24 cellular contexts compared by ENCODE assay signal in genomic region chr11:114605370-114605769, GRCh38. TPM values are rescaled to one million over a fixed set of nuclear protein-coding genes. Genes with fewer than 3 reads are reported as not detected.
"Had no signal": no experiment of that assay in that cellular context is flagged by ENCODE, and none has a peak within 500 bp of the region (broad histone marks: within the 10 kb centered on the region; RNA-seq: fewer than 3 reads in every experiment).

No MANE protein-coding gene starts in this region.

- H3K9me3 ChIP-seq: MG63, SJSA1 had no signal

- H3K4me3 ChIP-seq: MG63, SJSA1, SK-N-MC had no signal

- H3K27ac ChIP-seq: SJSA1, SK-N-MC had no signal

- FAIRE-seq: HepG2, RCC 7860 had no signal

- DNase-seq: IMR-90, Karpas-422, KG1, MG63, NCI-H1092, NCI-H1436, NCI-H187, NCI-H2029, NCI-H2081 treated with DMSO at 0.1 percent for 48 hours, NCI-H2171, NCI-H226, NCI-H446, NCI-H510A, NCI-H524 treated with DMSO at 0.1 percent for 48 hours, NCI-H69, NCI-H774, Right ventricle myocardium superior, RPMI8226, SIG-M5 had no signal

- H3K4me1 ChIP-seq: SJSA1 had no signal

- H3K27me3 ChIP-seq: MG63, SJSA1 had no signal

- ATAC-seq: HepG2 had no signal

- H3K36me3 ChIP-seq: MG63, SJSA1 had no signal

RNA-seq across cellular contexts. Expression of gene NXPE4, which starts 9.8 kb away (rescaled TPM):
- total RNA-seq: HepG2, HT1080, IMR-90, Right ventricle myocardium superior, SJSA1 had no signal
- polyA plus RNA-seq: HepG2, IMR-90 had no signal

RNA-seq across cellular contexts. Expression of gene NXPE1, which starts 45.7 kb away (rescaled TPM):
- total RNA-seq: HepG2, HT1080, IMR-90, Right ventricle myocardium superior, SJSA1 had no signal
- polyA plus RNA-seq: HepG2, IMR-90 had no signal
